25 cellular contexts compared by ENCODE assay signal in genomic region chr14:98244966-98245569, GRCh38.
"Had no signal": no experiment of that assay in that cellular context is flagged by ENCODE, and none has a peak within 500 bp of the region (broad histone marks: within the 10 kb centered on the region; RNA-seq: fewer than 3 reads in every experiment).

No MANE protein-coding gene starts in this region.

- H3K9me3 ChIP-seq: adrenal gland, breast epithelium had no signal

- H3K4me3 ChIP-seq: adrenal gland, breast epithelium, K562, SK-N-MC had no signal

- H3K4me1 ChIP-seq: adrenal gland, breast epithelium had no signal

- H3K27ac Mint-ChIP-seq: activated CD4-positive, alpha-beta T cell treated with anti-CD3 and anti-CD28 coated beads, Interleukin-2, amount 10 ng/mL, durations not matched to agents 7 days and 5 days; activated naive CD4-positive, alpha-beta T cell treated with anti-CD3 and anti-CD28 coated beads, Interleukin-2, amount 10 ng/mL, durations not matched to agents 7 days and 5 days; activated naive CD8-positive, alpha-beta T cell treated with anti-CD3 and anti-CD28 coated beads for 36 hours; activated T-helper 2 cell treated with anti-CD3 and anti-CD28 coated beads, Interferon-gamma antibody, Interleukin-2, Interleukin-4, amounts not matched to agents 10 μg/mL and 5 μg/mL and 100 μg/mL, durations not matched to agents 14 hours and 24 hours and 36 hours; T-cell had no signal

- H3K4me3 Mint-ChIP-seq: activated CD4-positive, alpha-beta T cell treated with anti-CD3 and anti-CD28 coated beads, Interleukin-2, amount 10 ng/mL, durations not matched to agents 7 days and 5 days; activated naive CD4-positive, alpha-beta T cell treated with anti-CD3 and anti-CD28 coated beads, Interleukin-2, amount 10 ng/mL, durations not matched to agents 7 days and 5 days; activated naive CD8-positive, alpha-beta T cell treated with anti-CD3 and anti-CD28 coated beads for 36 hours; T-cell had no signal

- ATAC-seq: K562, Right ventricle myocardium inferior, T-cell had no signal

- H3K36me3 Mint-ChIP-seq: activated naive CD4-positive, alpha-beta T cell treated with anti-CD3 and anti-CD28 coated beads, Interleukin-2, amount 10 ng/mL, durations not matched to agents 7 days and 5 days; activated naive CD8-positive, alpha-beta T cell treated with anti-CD3 and anti-CD28 coated beads for 36 hours; T-cell had no signal

- H3K4me1 Mint-ChIP-seq: activated CD4-positive, alpha-beta T cell treated with anti-CD3 and anti-CD28 coated beads, Interleukin-2, amount 10 ng/mL, durations not matched to agents 7 days and 5 days; activated naive CD4-positive, alpha-beta T cell treated with anti-CD3 and anti-CD28 coated beads, Interleukin-2, amount 10 ng/mL, durations not matched to agents 7 days and 5 days had no signal

- H3K36me3 ChIP-seq: adrenal gland, breast epithelium had no signal

- DNase-seq: activated CD4-positive, alpha-beta T cell treated with anti-CD3 and anti-CD28 coated beads, Interleukin-2, amount 10 ng/mL, durations not matched to agents 7 days and 5 days; activated CD4-positive, CD25-positive, alpha-beta regulatory T cell; activated gamma-delta T cell treated with Interleukin-2 at 50 U/mL for 16 hours; activated naive CD4-positive, alpha-beta T cell treated with anti-CD3 and anti-CD28 coated beads, Interleukin-2, amount 10 ng/mL, durations not matched to agents 7 days and 5 days; activated naive CD8-positive, alpha-beta T cell treated with anti-CD3 and anti-CD28 coated beads for 36 hours; activated T-cell treated with anti-CD3 and anti-CD28 coated beads for 4 hours; activated T-cell treated with anti-CD3 and anti-CD28 coated beads, Interleukin-2, amount 50 U/mL, for 48 hours; adrenal gland; anterior cingulate cortex; caudate nucleus; Karpas-422; NCI-H1105 treated with DMSO at 0.1 percent for 48 hours; NCI-H1436 treated with DMSO at 0.1 percent for 48 hours; NCI-H187; NCI-H2081; NCI-H510A treated with DMSO at 0.1 percent for 48 hours; NCI-H69; T-cell; T1000 had no signal

- H3K27me3 ChIP-seq: adrenal gland, breast epithelium had no signal

- H3K27ac ChIP-seq: adrenal gland, breast epithelium, SK-N-MC, VCaP had no signal

- H3K27me3 Mint-ChIP-seq: activated CD4-positive, alpha-beta T cell treated with anti-CD3 and anti-CD28 coated beads, Interleukin-2, amount 10 ng/mL, durations not matched to agents 7 days and 5 days; activated naive CD4-positive, alpha-beta T cell treated with anti-CD3 and anti-CD28 coated beads, Interleukin-2, amount 10 ng/mL, durations not matched to agents 7 days and 5 days; activated naive CD8-positive, alpha-beta T cell treated with anti-CD3 and anti-CD28 coated beads for 36 hours; T-cell had no signal

- H3K9me3 Mint-ChIP-seq: activated naive CD8-positive, alpha-beta T cell treated with anti-CD3 and anti-CD28 coated beads for 36 hours; activated T-helper 2 cell treated with anti-CD3 and anti-CD28 coated beads, Interferon-gamma antibody, Interleukin-2, Interleukin-4, amounts not matched to agents 10 μg/mL and 5 μg/mL and 100 μg/mL, durations not matched to agents 14 hours and 24 hours and 36 hours; T-cell had no signal
